1 cellular context compared by ENCODE assay signal in the genomic region with DNA sequence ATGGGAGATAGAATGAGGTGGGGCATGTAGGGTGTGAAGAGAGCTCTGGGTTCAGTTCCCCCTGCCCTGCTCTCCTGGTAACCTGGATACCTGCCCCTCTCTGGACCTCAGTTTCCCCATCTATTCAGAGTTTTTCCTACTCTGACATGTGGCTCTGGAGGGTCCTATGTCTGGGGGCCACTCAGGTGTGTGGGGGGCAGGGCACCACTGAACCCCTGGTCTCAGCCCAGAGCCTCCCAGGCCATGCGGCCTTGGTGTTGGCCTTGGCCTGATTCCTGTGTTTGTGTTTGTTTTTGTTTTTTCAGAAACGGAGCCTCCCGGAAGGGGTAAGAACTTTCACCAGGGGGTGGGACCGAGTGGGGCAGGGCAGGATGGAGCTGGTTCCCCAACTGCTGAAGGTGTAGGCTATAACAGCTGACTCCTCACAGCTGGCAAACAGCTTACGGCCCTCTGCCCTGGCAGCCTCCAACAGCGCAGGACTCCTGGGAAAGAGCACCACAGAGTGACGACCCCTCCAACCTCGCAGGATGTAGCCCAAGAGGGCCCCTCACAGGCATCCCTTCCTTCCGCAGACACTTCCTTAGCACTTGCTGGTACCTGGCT.
TF ChIP-seq lines count a peak whose summit lies in the region.

No MANE protein-coding gene starts in this region.

TF ChIP-seq in HepG2, 621 proteins besides CTCF, POLR2A, EP300 and RAD21 (continued from another document and continues in another):
- TF ChIP-seq PAXIP1 (CRISPR knock-in tag; conservative IDR thresholded peaks at IDR 0.05) (peak; percentile 95), HNRNPK (IDR thresholded peaks at IDR 0.05; ENCODE audit: low read depth, low read length, poor library complexity, severe bottlenecking) (no peak), RERE (CRISPR knock-in tag; IDR thresholded peaks at IDR 0.05; ENCODE audit: low read depth) (0 out of 2 replicates have a peak, but pooled peaks have one; percentile 29), HMG20B (CRISPR knock-in tag; conservative IDR thresholded peaks at IDR 0.05) (no peak), STAT5B (CRISPR knock-in tag; IDR thresholded peaks at IDR 0.05) (no peak), ZNF501 (CRISPR knock-in tag; IDR thresholded peaks at IDR 0.05) (no peak; the same call in 1 of the 2 replicates), ZNF512 (CRISPR knock-in tag; IDR thresholded peaks at IDR 0.05) (no peak), HOXD1 (CRISPR knock-in tag; IDR thresholded peaks at IDR 0.05) (no peak), CC2D1A (CRISPR knock-in tag; IDR thresholded peaks at IDR 0.05) (0 out of 2 replicates have a peak, but pooled peaks have one; percentile 75), FOSL2 (CRISPR knock-in tag; IDR thresholded peaks at IDR 0.05) (peak; percentile 43), NBN (conservative IDR thresholded peaks at IDR 0.05) (no peak), MAFF (IDR thresholded peaks at IDR 0.05; ENCODE audit: low read depth, low read length) (no peak), CHD4 (IDR thresholded peaks at IDR 0.05; ENCODE audit: borderline replicate concordance, low read length) (no peak), SUZ12 (IDR thresholded peaks at IDR 0.05; ENCODE audit: low read depth, low read length) (no peak), ZNF577 (CRISPR knock-in tag; IDR thresholded peaks at IDR 0.05; ENCODE audit: borderline replicate concordance, low read depth) (no peak), U2AF1 (optimal IDR thresholded peaks at IDR 0.05; ENCODE audit: low read depth, low read length) (no peak), PHF20 (CRISPR knock-in tag; IDR thresholded peaks at IDR 0.05) (0 out of 2 replicates have a peak, but pooled peaks have one; percentile 55), ZNF747 (CRISPR knock-in tag; IDR thresholded peaks at IDR 0.05; ENCODE audit: borderline replicate concordance) (0 out of 2 replicates have a peak, but pooled peaks have one; percentile 35), ELF3 (CRISPR knock-in tag; IDR thresholded peaks at IDR 0.05) (peak; percentile 85), DDIT3 (CRISPR knock-in tag; IDR thresholded peaks at IDR 0.05) (no peak), PLRG1 (conservative IDR thresholded peaks at IDR 0.05) (no peak), ZNF253 (CRISPR knock-in tag; IDR thresholded peaks at IDR 0.05; ENCODE audit: borderline replicate concordance) (no peak), ZFP82 (CRISPR knock-in tag; IDR thresholded peaks at IDR 0.05; ENCODE audit: borderline replicate concordance) (no peak), ARNTL (CRISPR knock-in tag; IDR thresholded peaks at IDR 0.05) (peak; percentile 74), ZSCAN21 (CRISPR knock-in tag; IDR thresholded peaks at IDR 0.05; ENCODE audit: borderline replicate concordance) (peak; percentile 9; the same call in 1 of the 2 replicates), ZNF207 (IDR thresholded peaks at IDR 0.05; ENCODE audit: borderline replicate concordance) (no peak), ZNF605 (CRISPR knock-in tag; IDR thresholded peaks at IDR 0.05) (0 out of 2 replicates have a peak, but pooled peaks have one; percentile 48), SPEN (CRISPR knock-in tag; IDR thresholded peaks at IDR 0.05; ENCODE audit: low read depth) (peak; percentile 57; the same call in 1 of the 2 replicates)
- TF ChIP-seq, protein P1, sequence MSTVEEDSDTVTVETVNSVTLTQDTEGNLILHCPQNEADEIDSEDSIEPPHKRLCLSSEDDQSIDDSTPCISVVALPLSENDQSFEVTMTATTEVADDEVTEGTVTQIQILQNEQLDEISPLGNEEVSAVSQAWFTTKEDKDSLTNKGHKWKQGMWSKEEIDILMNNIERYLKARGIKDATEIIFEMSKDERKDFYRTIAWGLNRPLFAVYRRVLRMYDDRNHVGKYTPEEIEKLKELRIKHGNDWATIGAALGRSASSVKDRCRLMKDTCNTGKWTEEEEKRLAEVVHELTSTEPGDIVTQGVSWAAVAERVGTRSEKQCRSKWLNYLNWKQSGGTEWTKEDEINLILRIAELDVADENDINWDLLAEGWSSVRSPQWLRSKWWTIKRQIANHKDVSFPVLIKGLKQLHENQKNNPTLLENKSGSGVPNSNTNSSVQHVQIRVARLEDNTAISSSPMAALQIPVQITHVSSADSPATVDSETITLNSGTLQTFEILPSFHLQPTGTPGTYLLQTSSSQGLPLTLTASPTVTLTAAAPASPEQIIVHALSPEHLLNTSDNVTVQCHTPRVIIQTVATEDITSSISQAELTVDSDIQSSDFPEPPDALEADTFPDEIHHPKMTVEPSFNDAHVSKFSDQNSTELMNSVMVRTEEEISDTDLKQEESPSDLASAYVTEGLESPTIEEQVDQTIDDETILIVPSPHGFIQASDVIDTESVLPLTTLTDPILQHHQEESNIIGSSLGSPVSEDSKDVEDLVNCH (CRISPR knock-in tag; IDR thresholded peaks at IDR 0.05): no peak
- TF ChIP-seq, protein P2, sequence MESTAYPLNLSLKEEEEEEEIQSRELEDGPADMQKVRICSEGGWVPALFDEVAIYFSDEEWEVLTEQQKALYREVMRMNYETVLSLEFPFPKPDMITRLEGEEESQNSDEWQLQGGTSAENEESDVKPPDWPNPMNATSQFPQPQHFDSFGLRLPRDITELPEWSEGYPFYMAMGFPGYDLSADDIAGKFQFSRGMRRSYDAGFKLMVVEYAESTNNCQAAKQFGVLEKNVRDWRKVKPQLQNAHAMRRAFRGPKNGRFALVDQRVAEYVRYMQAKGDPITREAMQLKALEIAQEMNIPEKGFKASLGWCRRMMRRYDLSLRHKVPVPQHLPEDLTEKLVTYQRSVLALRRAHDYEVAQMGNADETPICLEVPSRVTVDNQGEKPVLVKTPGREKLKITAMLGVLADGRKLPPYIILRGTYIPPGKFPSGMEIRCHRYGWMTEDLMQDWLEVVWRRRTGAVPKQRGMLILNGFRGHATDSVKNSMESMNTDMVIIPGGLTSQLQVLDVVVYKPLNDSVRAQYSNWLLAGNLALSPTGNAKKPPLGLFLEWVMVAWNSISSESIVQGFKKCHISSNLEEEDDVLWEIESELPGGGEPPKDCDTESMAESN (CRISPR knock-in tag; conservative IDR thresholded peaks at IDR 0.05): peak; percentile 57
- TF ChIP-seq, protein P3, sequence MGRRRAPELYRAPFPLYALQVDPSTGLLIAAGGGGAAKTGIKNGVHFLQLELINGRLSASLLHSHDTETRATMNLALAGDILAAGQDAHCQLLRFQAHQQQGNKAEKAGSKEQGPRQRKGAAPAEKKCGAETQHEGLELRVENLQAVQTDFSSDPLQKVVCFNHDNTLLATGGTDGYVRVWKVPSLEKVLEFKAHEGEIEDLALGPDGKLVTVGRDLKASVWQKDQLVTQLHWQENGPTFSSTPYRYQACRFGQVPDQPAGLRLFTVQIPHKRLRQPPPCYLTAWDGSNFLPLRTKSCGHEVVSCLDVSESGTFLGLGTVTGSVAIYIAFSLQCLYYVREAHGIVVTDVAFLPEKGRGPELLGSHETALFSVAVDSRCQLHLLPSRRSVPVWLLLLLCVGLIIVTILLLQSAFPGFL (CRISPR knock-in tag; IDR thresholded peaks at IDR 0.05): no peak
- TF ChIP-seq, protein P4, sequence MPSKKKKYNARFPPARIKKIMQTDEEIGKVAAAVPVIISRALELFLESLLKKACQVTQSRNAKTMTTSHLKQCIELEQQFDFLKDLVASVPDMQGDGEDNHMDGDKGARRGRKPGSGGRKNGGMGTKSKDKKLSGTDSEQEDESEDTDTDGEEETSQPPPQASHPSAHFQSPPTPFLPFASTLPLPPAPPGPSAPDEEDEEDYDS (CRISPR knock-in tag; IDR thresholded peaks at IDR 0.05): peak; percentile 43; the same call in 1 of the 2 replicates
